8 cellular contexts compared by ENCODE assay signal in the genomic region with DNA sequence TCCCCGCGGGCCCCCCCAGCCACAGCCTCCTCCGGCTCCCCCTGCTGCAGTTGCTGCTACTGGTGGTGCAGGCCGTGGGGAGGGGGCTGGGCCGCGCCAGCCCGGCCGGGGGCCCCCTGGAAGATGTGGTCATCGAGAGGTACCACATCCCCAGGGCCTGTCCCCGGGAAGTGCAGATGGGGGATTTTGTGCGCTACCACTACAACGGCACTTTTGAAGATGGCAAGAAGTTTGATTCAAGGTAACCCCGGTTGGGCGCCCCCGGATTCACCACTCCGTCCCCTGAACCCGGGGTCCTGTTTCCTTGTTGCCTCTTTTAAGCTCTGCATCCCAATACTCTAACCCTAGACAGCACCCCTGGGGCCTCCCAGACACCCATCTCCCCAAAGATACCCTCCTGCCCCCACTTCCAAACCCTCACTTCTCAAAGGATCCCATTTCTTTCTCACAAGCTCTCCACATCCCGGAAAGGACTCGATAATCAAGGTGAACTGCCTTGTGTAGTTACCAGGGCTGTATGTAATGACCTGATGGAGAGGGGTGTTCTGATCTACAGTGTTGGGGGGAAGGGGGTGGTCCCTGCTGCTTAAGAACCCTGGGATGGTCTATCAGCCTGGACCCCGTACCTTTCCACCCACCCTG. TPM values are rescaled to one million over a fixed set of nuclear protein-coding genes. Genes with fewer than 3 reads are reported as not detected.
A peak's percentile ranks its signal among the peaks of the same experiment; 100 is the strongest.
DNase-seq lines count a peak whose midpoint lies in the region; ATAC-seq and TF ChIP-seq lines count a peak whose summit lies in the region.

No MANE protein-coding gene starts in this region.

- H4K20me1 ChIP-seq in IMR-90 (ENCODE audit: insufficient read depth, low read length): peaks cover 51% of the 10 kb centered on the region

- peaks cover 19 to 87% of the 10 kb centered on the region in 2 experiments for H3K79me1 ChIP-seq in IMR-90 (ENCODE audit: low read depth in 1 of 2, low read length in 2 of 2)

- no peak for DNase-seq in A673 (ENCODE audit: low spot score)
- no peak for DNase-seq in IMR-90
- DNase-seq in colonic mucosa: no peak
- no peak for DNase-seq in naive thymus-derived CD8-positive, alpha-beta T cell
- no peak for DNase-seq in NK-92 (lab: John Stamatoyannopoulos, UW; ENCODE audit: unreplicated experiment)

- dilution Hi-C loops in IMR-90 (cut with HindIII; ENCODE audit: low sequenced_read_pairs, unreplicated experiment): no loop called here

- TF ChIP-seq RAD21 in IMR-90 (IDR thresholded peaks at IDR 0.05; ENCODE audit: low read length): no peak

- H3K4ac ChIP-seq in IMR-90 (ENCODE audit: low read depth, low read length): peak overlapping the region; percentile 100

- intact Hi-C loops in A673 (cut with micrococcal nuclease; ENCODE audit: unreplicated experiment): no loop called here
- intact Hi-C loops in IMR-90 (cut with micrococcal nuclease): loop anchor here (2.0 kb wide), 2 partner anchors 52 to 146 kb away; partner anchors contain the start of gene KLHL11
- intact Hi-C loops in colonic mucosa (cut with DNase I): no loop called here

- TF ChIP-seq POLR2A in IMR-90 (IDR thresholded peaks at IDR 0.05; ENCODE audit: low read depth, low read length): no peak

- H3K18ac ChIP-seq in IMR-90 (ENCODE audit: low read depth, low read length): peak overlapping the region; percentile 87

- H2AK9ac ChIP-seq in IMR-90 (replicated peaks; ENCODE audit: low read depth, low read length, poor library complexity): peak overlapping the region; percentile 100

- peak overlapping the region; percentile 100 for H3K14ac ChIP-seq in IMR-90 (replicated peaks; ENCODE audit: low read depth, low read length)

- H3K4me2 ChIP-seq in IMR-90 (ENCODE audit: low read depth, low read length): peak overlapping the region; percentile 94

- H4K91ac ChIP-seq in IMR-90 (ENCODE audit: insufficient read depth, low read depth, low read length): peak overlapping the region; percentile 95

- H2AK5ac ChIP-seq in IMR-90 (ENCODE audit: low read depth, low read length): peak overlapping the region; percentile 93

- H3K36me3 ChIP-seq in A673 (ENCODE audit: insufficient read depth, low read length, poor library complexity, severe bottlenecking) (no peaks in the 10 kb centered on the region), IMR-90 (ENCODE audit: control insufficient read depth, insufficient read depth, low read length) (peaks cover 15% of the 10 kb centered on the region), colonic mucosa (no peaks in the 10 kb centered on the region)

- peak overlapping the region; percentile 79 for H2BK120ac ChIP-seq in IMR-90 (ENCODE audit: low read depth, low read length)

- H4K5ac ChIP-seq in IMR-90 (ENCODE audit: low read depth, low read length): peak overlapping the region; percentile 92

- H3K27me3 Mint-ChIP-seq in naive thymus-derived CD8-positive, alpha-beta T cell: peaks cover 0 to 4% (median 1%) of the 10 kb centered on the region in 5 donors

- no peaks in the 10 kb centered on the region for H3K9me3 Mint-ChIP-seq in naive thymus-derived CD8-positive, alpha-beta T cell

- peaks cover 17 to 26% (median 24%) of the 10 kb centered on the region in 4 donors for H3K4me1 Mint-ChIP-seq in naive thymus-derived CD8-positive, alpha-beta T cell

- no peaks in the 10 kb centered on the region for H3K36me3 Mint-ChIP-seq in naive thymus-derived CD8-positive, alpha-beta T cell

- peak overlapping the region in 4 of 10 donors; percentile 28 to 70 (median 47) for H3K27ac Mint-ChIP-seq in naive thymus-derived CD8-positive, alpha-beta T cell

- no peak for TF ChIP-seq CTCF in A673 (conservative IDR thresholded peaks at IDR 0.05; ENCODE audit: low read depth, low read length)
- TF ChIP-seq CTCF in IMR-90 (conservative IDR thresholded peaks at IDR 0.05; ENCODE audit: low read depth, low read length): no peak
- no peak for TF ChIP-seq CTCF in colonic mucosa (IDR thresholded peaks at IDR 0.05)

- peak overlapping the region; percentile 95 for H3K23ac ChIP-seq in IMR-90 (ENCODE audit: low read depth, low read length)

- in situ Hi-C loops in IMR-90 (cut with MboI; ENCODE audit: low sequenced_read_pairs): no loop called here

- H3K9me1 ChIP-seq in IMR-90 (ENCODE audit: insufficient read depth, low read length): peaks cover 30% of the 10 kb centered on the region

- peak overlapping the region; percentile 94 for H2BK5ac ChIP-seq in IMR-90 (ENCODE audit: low read depth, low read length, poor library complexity, severe bottlenecking)

- H3K56ac ChIP-seq in IMR-90 (ENCODE audit: extremely low read depth, insufficient read depth, low read length): peak overlapping the region; percentile 96

- CTCF ChIA-PET in A673 (lab: Charles Lee): interaction anchor here (0.6 kb wide), 1 partner anchor 51 kb away, joined by 4 read pairs; no protein-coding TSS in a partner anchor
- CTCF ChIA-PET in IMR-90 (lab: Yijun Ruan, JAX): no interaction called here

- peak overlapping the region; percentile 50 to 93 (median 76) for H3K4me3 Mint-ChIP-seq in naive thymus-derived CD8-positive, alpha-beta T cell

- H2AFZ ChIP-seq in IMR-90 (replicated peaks; ENCODE audit: low read length, poor library complexity): peak overlapping the region; percentile 94

- H2BK20ac ChIP-seq in IMR-90 (ENCODE audit: low read depth, low read length): peak overlapping the region; percentile 69; the same call in 1 of the 2 replicates

- H3K27me3 ChIP-seq in A673 (replicated peaks; ENCODE audit: insufficient read depth, low read depth, low read length, poor library complexity) (no peaks in the 10 kb centered on the region), IMR-90 (ENCODE audit: control insufficient read depth, insufficient read depth, low read length) (no peaks in the 10 kb centered on the region), colonic mucosa (no peaks in the 10 kb centered on the region)

- H3K4me3 ChIP-seq in A673 (ENCODE audit: low read depth, low read length, poor library complexity, severe bottlenecking) (peak overlapping the region; percentile 56), IMR-90 (ENCODE audit: insufficient read depth, low read depth, low read length) (peak overlapping the region; percentile 88), colonic mucosa (peak overlapping the region; percentile 79)

- POLR2A ChIA-PET in A673 (lab: Charles Lee; ENCODE audit: low non-redundant PET): no interaction called here
- POLR2A ChIA-PET in IMR-90 (lab: Charles Lee; ENCODE audit: unreplicated experiment): interaction anchor here (0.7 kb wide), 1 partner anchor 205 kb away, joined by 5 read pairs; no protein-coding TSS in a partner anchor
- POLR2A ChIA-PET in naive thymus-derived CD8-positive, alpha-beta T cell (lab: Charles Lee): interaction anchor here (0.6 to 0.7 kb wide), 2 partner anchors 432 to 1293 kb away, joined by 3 to 11 read pairs; no protein-coding TSS in a partner anchor

- peak overlapping the region; percentile 96 for H3K9ac ChIP-seq in IMR-90 (ENCODE audit: low read depth, low read length)
- H3K9ac ChIP-seq in colonic mucosa (ENCODE audit: low read depth in 2 of 2, low read length in 2 of 2): no peak overlapping the region

- H3K9me3 ChIP-seq in A673 (ENCODE audit: low read depth, low read length, poor library complexity, severe bottlenecking) (no peaks in the 10 kb centered on the region), IMR-90 (ENCODE audit: control insufficient read depth, insufficient read depth, low read length) (no peaks in the 10 kb centered on the region), colonic mucosa (no peaks in the 10 kb centered on the region)

- no peaks in the 10 kb centered on the region for H3K4me1 ChIP-seq in A673 (ENCODE audit: insufficient read depth, low read length, poor library complexity, severe bottlenecking)
- H3K4me1 ChIP-seq in IMR-90 (ENCODE audit: control insufficient read depth, insufficient read depth, low read length): peaks cover 23% of the 10 kb centered on the region
- peaks cover 19% of the 10 kb centered on the region for H3K4me1 ChIP-seq in colonic mucosa

- BruUV-seq in A673 (replicated peaks; lab: Mats Ljungman, UMichigan) (no TSS peak), IMR-90 (replicated peaks; lab: Mats Ljungman, UMichigan) (TSS peak; percentile 79)

- peak overlapping the region; percentile 30; the same call in 2 of the 3 replicates for H2BK15ac ChIP-seq in IMR-90 (ENCODE audit: low read depth, low read length)

- H4K8ac ChIP-seq in IMR-90 (ENCODE audit: low read depth in 2 of 2, low read length in 2 of 2): peak overlapping the region; percentile 92 to 94

- H3K27ac ChIP-seq in A673 (ENCODE audit: low read depth, low read length, poor library complexity, severe bottlenecking) (no peak overlapping the region), IMR-90 (ENCODE audit: insufficient read depth, low read length) (peak overlapping the region; percentile 93), colonic mucosa (no peak overlapping the region)

- WGBS in IMR-90 (ENCODE audit: extremely low coverage in 2 of 2, insufficient read length in 1 of 2), 2 experiments: 0% methylated on average over 9 of the region's 20 CpGs; no CpG with 5 or more reads in 1 of the 2 experiments

- ATAC-seq in IMR-90 (ENCODE audit: low read depth): no peak
- ATAC-seq in naive thymus-derived CD8-positive, alpha-beta T cell: no peak
- no peak for ATAC-seq in GM19463 (IDR thresholded peaks at IDR 0.05; ENCODE audit: unreplicated experiment)
- no peak for ATAC-seq in GM18907 (IDR thresholded peaks at IDR 0.05; ENCODE audit: unreplicated experiment)
- ATAC-seq in GM21786 (IDR thresholded peaks at IDR 0.05; ENCODE audit: unreplicated experiment): no peak

RNA-seq across cellular contexts. Expression of gene FKBP10, which starts 0.4 kb away (rescaled TPM):
- total RNA-seq in A673 (2021): 30.0 and 43.6 TPM in 2 replicates
- 156 and 170 TPM in 2 replicates for total RNA-seq in IMR-90 (2012; rRNA removed)
- polyA plus RNA-seq in IMR-90 (2012; rRNA removed): 984 and 1,083 TPM in 2 replicates
- 808 and 968 TPM in 2 replicates for polyA plus RNA-seq in IMR-90 (2012; cell fraction: cytosol; rRNA removed)
- polyA plus RNA-seq in IMR-90 (2012; cell fraction: nucleus; rRNA removed; ENCODE audit: low replicate concordance): 1,533 and 3,276 TPM in 2 replicates
- total RNA-seq in colonic mucosa: 10 to 100 TPM; 10.3 to 12.8 TPM
- not detected for total RNA-seq in naive thymus-derived CD8-positive, alpha-beta T cell
- polyA plus RNA-seq in naive thymus-derived CD8-positive, alpha-beta T cell: not detected

RNA-seq across cellular contexts. Expression of gene P3H4, which starts 1.4 kb away (rescaled TPM):
- 5.9 and 6.6 TPM in 2 replicates for total RNA-seq in A673 (2021)
- 21.5 and 22.2 TPM in 2 replicates for total RNA-seq in IMR-90 (2012; rRNA removed)
- 66.7 and 76.9 TPM in 2 replicates for polyA plus RNA-seq in IMR-90 (2012; rRNA removed)
- polyA plus RNA-seq in IMR-90 (2012; cell fraction: cytosol; rRNA removed): 97.5 and 103 TPM in 2 replicates
- 24.6 and 46.5 TPM in 2 replicates for polyA plus RNA-seq in IMR-90 (2012; cell fraction: nucleus; rRNA removed; ENCODE audit: low replicate concordance)
- total RNA-seq in colonic mucosa: 10 to 100 TPM in 1 of 2 donors, 1 to 10 TPM in 1; 8.5 to 16.7 TPM
- 1 to 10 TPM; 4.4 to 6.0 TPM for total RNA-seq in naive thymus-derived CD8-positive, alpha-beta T cell
- 1 to 10 TPM; 4.0 to 6.2 (median 5.8) TPM for polyA plus RNA-seq in naive thymus-derived CD8-positive, alpha-beta T cell

RNA-seq across cellular contexts. Expression of gene NT5C3B, which starts 22.9 kb away (rescaled TPM):
- total RNA-seq in A673 (2021) (46.7 and 50.7 TPM in 2 replicates), IMR-90 (2012; rRNA removed) (83.0 and 92.7 TPM in 2 replicates), colonic mucosa (10 to 100 TPM; 19.5 to 20.2 TPM)
- polyA plus RNA-seq in IMR-90 (2012; rRNA removed): 58.0 and 59.9 TPM in 2 replicates
- 47.4 and 50.6 TPM in 2 replicates for polyA plus RNA-seq in IMR-90 (2012; cell fraction: cytosol; rRNA removed)
- polyA plus RNA-seq in IMR-90 (2012; cell fraction: nucleus; rRNA removed; ENCODE audit: low replicate concordance): 45.6 and 79.0 TPM in 2 replicates
- 10 to 100 TPM; 51.3 to 54.0 TPM for total RNA-seq in naive thymus-derived CD8-positive, alpha-beta T cell
- polyA plus RNA-seq in naive thymus-derived CD8-positive, alpha-beta T cell: 10 to 100 TPM; 38.4 to 64.7 (median 41.5) TPM

RNA-seq across cellular contexts. Expression of gene KLHL10, which starts 24.5 kb away (rescaled TPM):
- total RNA-seq in A673 (2021) (not detected in 2 replicates), IMR-90 (2012; rRNA removed) (under 0.01 and 0.18 TPM in 2 replicates), colonic mucosa (not detected)
- 0.07 TPM in 1 of 2 replicates, not detected in the other for polyA plus RNA-seq in IMR-90 (2012; rRNA removed)
- polyA plus RNA-seq in IMR-90 (2012; cell fraction: cytosol; rRNA removed): 0.08 TPM in 1 of 2 replicates, not detected in the other
- 0.05 and 0.34 TPM in 2 replicates for polyA plus RNA-seq in IMR-90 (2012; cell fraction: nucleus; rRNA removed; ENCODE audit: low replicate concordance)
- total RNA-seq in naive thymus-derived CD8-positive, alpha-beta T cell: not detected
- under 1 TPM in 1 of 3 donors, not detected in 2; 0.09 TPM for polyA plus RNA-seq in naive thymus-derived CD8-positive, alpha-beta T cell

RNA-seq across cellular contexts. Expression of gene JUP, which starts 26.6 kb away (rescaled TPM):
- total RNA-seq in A673 (2021): 15.7 and 25.2 TPM in 2 replicates
- 12.9 and 14.7 TPM in 2 replicates for total RNA-seq in IMR-90 (2012; rRNA removed)
- 27.3 and 28.4 TPM in 2 replicates for polyA plus RNA-seq in IMR-90 (2012; rRNA removed)
- polyA plus RNA-seq in IMR-90 (2012; cell fraction: cytosol; rRNA removed): 14.0 and 35.6 TPM in 2 replicates
- polyA plus RNA-seq in IMR-90 (2012; cell fraction: nucleus; rRNA removed; ENCODE audit: low replicate concordance): 17.9 and 32.0 TPM in 2 replicates
- total RNA-seq in colonic mucosa: 100 to 1,000 TPM; 317 to 353 TPM
- 1 to 10 TPM; 4.0 to 4.7 TPM for total RNA-seq in naive thymus-derived CD8-positive, alpha-beta T cell
- under 1 TPM; 0.14 to 0.55 (median 0.30) TPM for polyA plus RNA-seq in naive thymus-derived CD8-positive, alpha-beta T cell

Comparison
In these comparisons a context has a peak if more than half of its experiments do, and no peak if none do; other contexts are left out.
1. RNA of gene FKBP10, which starts 0.4 kb away (total RNA-seq): 156 to 170 TPM in IMR-90, 30.0 to 43.6 TPM in A673 and 10.3 to 12.8 TPM in colonic mucosa; not detected in naive thymus-derived CD8-positive, alpha-beta T cell; every median in the first group is over 10 times any median in the second.
2. Peak in every context shown above with its lines, with median percentiles within 50 percentile points of each other: H3K4me3 ChIP-seq.